20 cellular contexts compared by ENCODE assay signal in the genomic region with DNA sequence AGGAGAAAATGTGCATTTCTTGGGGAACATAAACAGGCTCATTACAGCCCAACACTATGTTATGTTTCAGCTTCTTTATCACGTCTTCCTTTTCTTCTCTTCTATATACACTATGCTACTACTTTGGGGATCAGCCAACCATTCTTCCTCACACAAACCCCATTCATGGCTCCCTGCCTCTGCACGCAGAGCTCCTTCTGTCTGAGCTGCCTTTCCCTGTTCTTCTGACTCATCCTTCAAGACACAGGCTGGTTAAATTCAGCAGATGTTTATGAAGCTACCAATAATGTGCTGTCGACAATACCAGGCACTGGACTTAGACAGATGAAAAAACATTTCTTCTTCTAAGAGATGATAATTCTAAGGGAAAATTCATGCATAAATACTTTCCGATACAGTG.
DNase-seq lines count a peak whose midpoint lies in the region; ATAC-seq and TF ChIP-seq lines count a peak whose summit lies in the region.
"Had no signal": no experiment of that assay in that cellular context is flagged by ENCODE, and none has a peak within 500 bp of the region (broad histone marks: within the 10 kb centered on the region; RNA-seq: fewer than 3 reads in every experiment).

No MANE protein-coding gene starts in this region.

- DNase-seq in GM03348 (ENCODE audit: low spot score) (peak; percentile 79), RWPE2 (ENCODE audit: low spot score) (no peak), fibroblast of gingiva (ENCODE audit: low read depth) (peak; percentile 85), stromal cell of bone marrow (ENCODE audit: low read depth) (peak; percentile 80), sciatic nerve (ENCODE audit: low spot score) (no peak)
- no peak for DNase-seq in activated CD8-positive, alpha-beta memory T cell treated with anti-CD3 and anti-CD28 coated beads, Interleukin-2, amount 10 ng/mL, durations not matched to agents 7 days and 5 days
- DNase-seq in activated CD8-positive, alpha-beta memory T cell treated with anti-CD3 and anti-CD28 coated beads, Interleukin-2, amount 50 U/mL, for 48 hours = no peak
- DNase-seq: Calu3; dermis blood vessel endothelial cell; left cardiac atrium; NCI-H187; NK-92 treated with Interleukin-12 subunit alpha and Interleukin-12 subunit beta, amount 100 ng/mL, for 24 hours; testis had no signal

- no peaks in the 10 kb centered on the region for H3K27me3 ChIP-seq in RWPE2 (ENCODE audit: insufficient read depth, poor library complexity, severe bottlenecking)
- H3K27me3 ChIP-seq: testis had no signal

- H3K27me3 Mint-ChIP-seq in activated CD8-positive, alpha-beta memory T cell treated with anti-CD3 and anti-CD28 coated beads, Interleukin-2, amount 10 ng/mL, durations not matched to agents 7 days and 5 days = no peaks in the 10 kb centered on the region
- H3K27me3 Mint-ChIP-seq: activated naive CD4-positive, alpha-beta T cell treated with anti-CD3 and anti-CD28 coated beads, Interleukin-2, amount 50 U/mL, for 24 hours; natural killer cell treated with Interleukin-12 subunit alpha and Interleukin-12 subunit beta and Interleukin-15 and Interleukin-18, amount 100 ng/mL, for 72 hours had no signal

- intact Hi-C loops in sciatic nerve (cut with DNase I) = no loop called here

- H3K27ac Mint-ChIP-seq in activated CD8-positive, alpha-beta memory T cell treated with anti-CD3 and anti-CD28 coated beads, Interleukin-2, amount 10 ng/mL, durations not matched to agents 7 days and 5 days = no peak overlapping the region
- H3K27ac Mint-ChIP-seq: activated naive CD4-positive, alpha-beta T cell treated with anti-CD3 and anti-CD28 coated beads, Interleukin-2, amount 50 U/mL, for 24 hours; natural killer cell treated with Interleukin-12 subunit alpha and Interleukin-12 subunit beta and Interleukin-15 and Interleukin-18, amount 100 ng/mL, for 72 hours had no signal

- peaks cover 19% of the 10 kb centered on the region for H3K4me1 ChIP-seq in RWPE2 (ENCODE audit: insufficient read depth, poor library complexity, severe bottlenecking)
- H3K4me1 ChIP-seq: testis had no signal

- peaks cover 2% of the 10 kb centered on the region for H3K9me3 Mint-ChIP-seq in activated CD8-positive, alpha-beta memory T cell treated with anti-CD3 and anti-CD28 coated beads, Interleukin-2, amount 10 ng/mL, durations not matched to agents 7 days and 5 days (ENCODE audit: low read depth)
- H3K9me3 Mint-ChIP-seq: activated naive CD4-positive, alpha-beta T cell treated with anti-CD3 and anti-CD28 coated beads, Interleukin-2, amount 50 U/mL, for 24 hours had no signal

- H3K27ac ChIP-seq in RWPE2 (ENCODE audit: poor library complexity, severe bottlenecking) = no peak overlapping the region
- H3K27ac ChIP-seq: SK-N-MC, testis, VCaP had no signal

- H3K36me3 Mint-ChIP-seq in activated CD8-positive, alpha-beta memory T cell treated with anti-CD3 and anti-CD28 coated beads, Interleukin-2, amount 10 ng/mL, durations not matched to agents 7 days and 5 days = no peaks in the 10 kb centered on the region
- H3K36me3 Mint-ChIP-seq: activated naive CD4-positive, alpha-beta T cell treated with anti-CD3 and anti-CD28 coated beads, Interleukin-2, amount 50 U/mL, for 24 hours; natural killer cell treated with Interleukin-12 subunit alpha and Interleukin-12 subunit beta and Interleukin-15 and Interleukin-18, amount 100 ng/mL, for 72 hours had no signal

- no peak overlapping the region for H3K4me3 ChIP-seq in RWPE2 (ENCODE audit: severe bottlenecking)
- H3K4me3 ChIP-seq: K562, SK-N-MC, skin epidermis, testis had no signal

- H3K36me3 ChIP-seq in RWPE2 (ENCODE audit: low read depth) = no peaks in the 10 kb centered on the region

- no peak for TF ChIP-seq CTCF in RWPE2 (IDR thresholded peaks at IDR 0.05; ENCODE audit: poor library complexity, severe bottlenecking)

- H3K4me1 Mint-ChIP-seq in activated CD8-positive, alpha-beta memory T cell treated with anti-CD3 and anti-CD28 coated beads, Interleukin-2, amount 10 ng/mL, durations not matched to agents 7 days and 5 days = no peaks in the 10 kb centered on the region
- H3K4me1 Mint-ChIP-seq: activated naive CD4-positive, alpha-beta T cell treated with anti-CD3 and anti-CD28 coated beads, Interleukin-2, amount 50 U/mL, for 24 hours had no signal

- CTCF ChIA-PET in activated CD8-positive, alpha-beta memory T cell treated with anti-CD3 and anti-CD28 coated beads, Interleukin-2, amount 10 ng/mL, durations not matched to agents 7 days and 5 days (lab: Charles Lee) = no interaction called here

- ATAC-seq in RWPE2 (ENCODE audit: low read depth) (peak; percentile 59; the same call in 2 of the 3 replicates), sciatic nerve (no peak), GM21390 (IDR thresholded peaks at IDR 0.05; ENCODE audit: unreplicated experiment) (no peak)
- no peak for ATAC-seq in activated CD8-positive, alpha-beta memory T cell treated with anti-CD3 and anti-CD28 coated beads, Interleukin-2, amount 10 ng/mL, durations not matched to agents 7 days and 5 days
- ATAC-seq: K562; left cardiac atrium; natural killer cell treated with Interleukin-12 subunit alpha and Interleukin-12 subunit beta and Interleukin-15 and Interleukin-18, amount 100 ng/mL, for 72 hours had no signal

- no peaks in the 10 kb centered on the region for H3K9me3 ChIP-seq in RWPE2 (ENCODE audit: severe bottlenecking)
- H3K9me3 ChIP-seq: testis had no signal

- no peak overlapping the region for H3K4me3 Mint-ChIP-seq in activated CD8-positive, alpha-beta memory T cell treated with anti-CD3 and anti-CD28 coated beads, Interleukin-2, amount 10 ng/mL, durations not matched to agents 7 days and 5 days
- H3K4me3 Mint-ChIP-seq: activated naive CD4-positive, alpha-beta T cell treated with anti-CD3 and anti-CD28 coated beads, Interleukin-2, amount 50 U/mL, for 24 hours; natural killer cell treated with Interleukin-12 subunit alpha and Interleukin-12 subunit beta and Interleukin-15 and Interleukin-18, amount 100 ng/mL, for 72 hours had no signal

Comparison
In these comparisons a context has a peak if more than half of its experiments do, and no peak if none do; other contexts are left out.
1. DNase-seq: peak in GM03348 (single experiment), fibroblast of gingiva (single experiment) and stromal cell of bone marrow (single experiment); none in RWPE2 (single experiment), sciatic nerve (single experiment), activated CD8-positive, alpha-beta memory T cell treated with anti-CD3 and anti-CD28 coated beads, Interleukin-2, amount 10 ng/mL, durations not matched to agents 7 days and 5 days (single experiment) and activated CD8-positive, alpha-beta memory T cell treated with anti-CD3 and anti-CD28 coated beads, Interleukin-2, amount 50 U/mL, for 48 hours (single experiment).